ENCODE assay signal across 8 cellular contexts in genomic region chr14:101947577-101947903, GRCh38. TPM values are rescaled to one million over a fixed set of nuclear protein-coding genes. Genes with fewer than 3 reads are reported as not detected.
A peak's percentile ranks its signal among the peaks of the same experiment; 100 is the strongest.
DNase-seq lines count a peak whose midpoint lies in the region; ATAC-seq and TF ChIP-seq lines count a peak whose summit lies in the region.

No MANE protein-coding gene starts in this region.

- peaks cover 15% of the 10 kb centered on the region for H3K4me1 ChIP-seq in mammary epithelial cell (ENCODE audit: insufficient read depth, low read length)

- peak overlapping the region; percentile 95 for H3K27ac Mint-ChIP-seq in activated naive CD4-positive, alpha-beta T cell treated with anti-CD3 and anti-CD28 coated beads, Interleukin-2, amount 10 ng/mL, durations not matched to agents 7 days and 5 days
- H3K27ac Mint-ChIP-seq in IgD-negative memory B cell: peak overlapping the region; percentile 91 to 99 (median 99)
- H3K27ac Mint-ChIP-seq in memory B cell: peak overlapping the region; percentile 99
- peak overlapping the region; percentile 100 for H3K27ac Mint-ChIP-seq in type B pancreatic cell

- peaks cover 45% of the 10 kb centered on the region for H3K27me3 Mint-ChIP-seq in activated naive CD4-positive, alpha-beta T cell treated with anti-CD3 and anti-CD28 coated beads, Interleukin-2, amount 10 ng/mL, durations not matched to agents 7 days and 5 days
- peaks cover 14% of the 10 kb centered on the region for H3K27me3 Mint-ChIP-seq in IgD-negative memory B cell
- H3K27me3 Mint-ChIP-seq in memory B cell: peaks cover 18% of the 10 kb centered on the region
- H3K27me3 Mint-ChIP-seq in type B pancreatic cell: peaks cover 45% of the 10 kb centered on the region

- H3K27me3 ChIP-seq in mammary epithelial cell (ENCODE audit: insufficient read depth, low read length): no peaks in the 10 kb centered on the region

- peak overlapping the region; percentile 93 for H2AFZ ChIP-seq in mammary epithelial cell (ENCODE audit: low read depth, low read length)

- H3K9ac ChIP-seq in mammary epithelial cell (ENCODE audit: insufficient read depth, low read length): peak overlapping the region; percentile 97

- no peaks in the 10 kb centered on the region for H3K9me3 ChIP-seq in mammary epithelial cell (replicated peaks; ENCODE audit: insufficient read depth, low read length)

- dilution Hi-C loops in mammary epithelial cell (cut with HindIII; ENCODE audit: low sequenced_read_pairs): no loop called here

- BruUV-seq in mammary epithelial cell (replicated peaks; lab: Mats Ljungman, UMichigan): TSS peak; percentile 94

- H3K79me2 ChIP-seq in mammary epithelial cell (ENCODE audit: insufficient read depth, low read length): peaks cover 20% of the 10 kb centered on the region

- peak overlapping the region; percentile 70 to 79 (median 74) for H3K4me3 ChIP-seq in mammary epithelial cell (replicated peaks in 1 of 3; ENCODE audit: insufficient read depth in 1 of 3, low read depth in 2 of 3, low read length in 3 of 3)

- peak; percentile 23 for ATAC-seq in memory B cell (ENCODE audit: low read depth)

- no peaks in the 10 kb centered on the region for H4K20me1 ChIP-seq in mammary epithelial cell (ENCODE audit: insufficient read depth, low read length)

- intact Hi-C loops in mammary epithelial cell (cut with micrococcal nuclease): loop anchor here (5.0 kb wide), 1 partner anchor 370 kb away; the partner anchor contains the start of gene ZNF839

- peak overlapping the region; percentile 77 for H3K4me2 ChIP-seq in mammary epithelial cell (ENCODE audit: insufficient read depth, low read depth, low read length)

- no peaks in the 10 kb centered on the region for H3K36me3 Mint-ChIP-seq in activated naive CD4-positive, alpha-beta T cell treated with anti-CD3 and anti-CD28 coated beads, Interleukin-2, amount 10 ng/mL, durations not matched to agents 7 days and 5 days
- H3K36me3 Mint-ChIP-seq in IgD-negative memory B cell (no peaks in the 10 kb centered on the region), memory B cell (no peaks in the 10 kb centered on the region), type B pancreatic cell (no peaks in the 10 kb centered on the region)

- H3K9me3 Mint-ChIP-seq in activated naive CD4-positive, alpha-beta T cell treated with anti-CD3 and anti-CD28 coated beads, Interleukin-2, amount 10 ng/mL, durations not matched to agents 7 days and 5 days: no peaks in the 10 kb centered on the region
- no peaks in the 10 kb centered on the region for H3K9me3 Mint-ChIP-seq in IgD-negative memory B cell
- H3K9me3 Mint-ChIP-seq in memory B cell: no peaks in the 10 kb centered on the region
- no peaks in the 10 kb centered on the region for H3K9me3 Mint-ChIP-seq in type B pancreatic cell

- no peaks in the 10 kb centered on the region for H3K36me3 ChIP-seq in mammary epithelial cell (ENCODE audit: insufficient read depth, low read length)

- in situ Hi-C loops in mammary epithelial cell (cut with MboI; ENCODE audit: low sequenced_read_pairs in 2 of 2): no loop called here

- DNase-seq in activated naive CD4-positive, alpha-beta T cell treated with anti-CD3 and anti-CD28 coated beads, Interleukin-2, amount 10 ng/mL, durations not matched to agents 7 days and 5 days: no peak
- DNase-seq in activated naive CD4-positive, alpha-beta T cell treated with Interleukin-2 at 50 U/mL for 16 hours: no peak
- DNase-seq in mammary epithelial cell (no peak), memory B cell (ENCODE audit: low spot score in 2 of 2) (no peak), type B pancreatic cell (ENCODE audit: extremely low spot score, unreplicated experiment) (no peak), DMS153 (lab: John Stamatoyannopoulos, UW) (no peak), AG20443 (ENCODE audit: low spot score) (no peak)

- H3K4me3 Mint-ChIP-seq in activated naive CD4-positive, alpha-beta T cell treated with anti-CD3 and anti-CD28 coated beads, Interleukin-2, amount 10 ng/mL, durations not matched to agents 7 days and 5 days: peak overlapping the region; percentile 96
- H3K4me3 Mint-ChIP-seq in IgD-negative memory B cell (peak overlapping the region; percentile 89 to 99 (median 98)), memory B cell (peak overlapping the region; percentile 94), type B pancreatic cell (peak overlapping the region; percentile 99)

- peaks cover 29% of the 10 kb centered on the region for H3K4me1 Mint-ChIP-seq in activated naive CD4-positive, alpha-beta T cell treated with anti-CD3 and anti-CD28 coated beads, Interleukin-2, amount 10 ng/mL, durations not matched to agents 7 days and 5 days
- H3K4me1 Mint-ChIP-seq in IgD-negative memory B cell (peaks cover 6 to 19% (median 12%) of the 10 kb centered on the region in 3 donors), memory B cell (peaks cover 14% of the 10 kb centered on the region), type B pancreatic cell (ENCODE audit: unreplicated experiment) (peaks cover 13% of the 10 kb centered on the region)

- peak overlapping the region; percentile 95 for H3K27ac ChIP-seq in mammary epithelial cell (ENCODE audit: insufficient read depth, low read depth, low read length)

- TF ChIP-seq CTCF in mammary epithelial cell (conservative IDR thresholded peaks at IDR 0.05 in 1 of 2, IDR thresholded peaks at IDR 0.05 in 1 of 2; ENCODE audit: extremely low read depth in 1 of 2, insufficient read depth in 1 of 2, low read depth in 1 of 2, low read length in 2 of 2) (no peak), type B pancreatic cell (conservative IDR thresholded peaks at IDR 0.05) (no peak)

- CTCF ChIA-PET in activated naive CD4-positive, alpha-beta T cell treated with anti-CD3 and anti-CD28 coated beads, Interleukin-2, amount 10 ng/mL, durations not matched to agents 7 days and 5 days (lab: Charles Lee): interaction anchor here (0.7 to 2.0 kb wide), 4 partner anchors 14 to 240 kb away, joined by 3 to 6 read pairs (median 4); no protein-coding TSS in a partner anchor
- CTCF ChIA-PET in mammary epithelial cell (lab: Charles Lee; ENCODE audit: low non-redundant PET): no interaction called here

- 5% methylated on average over 8 of the region's 8 CpGs for WGBS in mammary epithelial cell (ENCODE audit: low coverage, missing lambda C conversion rate)

RNA-seq across cellular contexts. Expression of gene DYNC1H1, which starts 16.8 kb away (rescaled TPM):
- polyA plus RNA-seq in IgD-negative memory B cell (54.4 TPM), mammary epithelial cell (144 TPM)
- total RNA-seq in mammary epithelial cell (100 to 1,000 TPM; 557 to 626 TPM), type B pancreatic cell (ENCODE audit: low replicate concordance) (413 and 489 TPM in 2 replicates)
- 733 TPM for polyA minus RNA-seq in mammary epithelial cell
